In genomic region chr18:59721214-59721613, GRCh38 we compare ENCODE assay signal across 24 cellular contexts. TPM values are rescaled to one million over a fixed set of nuclear protein-coding genes. Genes with fewer than 3 reads are reported as not detected.
DNase-seq lines count a peak whose midpoint lies in the region; ATAC-seq, FAIRE-seq and TF ChIP-seq lines count a peak whose summit lies in the region.
"Had no signal": no experiment of that assay in that cellular context is flagged by ENCODE, and none has a peak within 500 bp of the region (broad histone marks: within the 10 kb centered on the region; RNA-seq: fewer than 3 reads in every experiment).

No MANE protein-coding gene starts in this region.

- peak overlapping the region; percentile 17; the same call in 1 of the 2 replicates for H3K18ac ChIP-seq in IMR-90 (ENCODE audit: low read depth, low read length)

- H3K4me1 ChIP-seq in IMR-90 (ENCODE audit: control insufficient read depth, insufficient read depth, low read length) (peaks cover 27% of the 10 kb centered on the region), esophagus muscularis mucosa (no peaks in the 10 kb centered on the region)

- no peak overlapping the region for H2AK9ac ChIP-seq in IMR-90 (replicated peaks; ENCODE audit: low read depth, low read length, poor library complexity)

- TF ChIP-seq POLR2A in IMR-90 (IDR thresholded peaks at IDR 0.05; ENCODE audit: low read depth, low read length) (no peak), esophagus muscularis mucosa (IDR thresholded peaks at IDR 0.05; ENCODE audit: low read depth) (no peak)

- H3K4me3 Mint-ChIP-seq in osteocyte (ENCODE audit: unreplicated experiment), result no peak overlapping the region
- H3K4me3 Mint-ChIP-seq: CD4-positive, alpha-beta memory T cell; GM23338; H9 had no signal

- peaks cover 21% of the 10 kb centered on the region for H3K9me1 ChIP-seq in IMR-90 (ENCODE audit: insufficient read depth, low read length)

- no peak overlapping the region for H3K27ac ChIP-seq in IMR-90 (ENCODE audit: insufficient read depth, low read length)
- no peak overlapping the region for H3K27ac ChIP-seq in esophagus muscularis mucosa (replicated peaks in 1 of 4)

- H2BK5ac ChIP-seq in IMR-90 (ENCODE audit: low read depth, low read length, poor library complexity, severe bottlenecking), result peak overlapping the region; percentile 41

- peak overlapping the region; percentile 56 for H2BK120ac ChIP-seq in IMR-90 (ENCODE audit: low read depth, low read length)

- in situ Hi-C loops in IMR-90 (cut with MboI; ENCODE audit: low sequenced_read_pairs), result no loop called here

- BruUV-seq in IMR-90 (replicated peaks; lab: Mats Ljungman, UMichigan), result no TSS peak

- no peaks in the 10 kb centered on the region for H3K36me3 Mint-ChIP-seq in osteocyte (ENCODE audit: unreplicated experiment)
- H3K36me3 Mint-ChIP-seq: CD4-positive, alpha-beta memory T cell had no signal

- dilution Hi-C loops in IMR-90 (cut with HindIII; ENCODE audit: low sequenced_read_pairs, unreplicated experiment), result no loop called here

- peak; percentile 86 for FAIRE-seq in D721Med (lab: Jason Lieb, UNC)
- FAIRE-seq: A549, G401.6, GM12878 had no signal

- peaks cover 0 to 5% of the 10 kb centered on the region in 2 experiments; a peak in 2 of 4 replicates for H3K79me1 ChIP-seq in IMR-90 (ENCODE audit: low read depth in 1 of 2, low read length in 2 of 2)

- peak overlapping the region in 1 of 2 experiments; percentile 18; a peak in 1 of 4 replicates for H4K8ac ChIP-seq in IMR-90 (ENCODE audit: low read depth in 2 of 2, low read length in 2 of 2)

- no peak for TF ChIP-seq EP300 in esophagus muscularis mucosa (IDR thresholded peaks at IDR 0.05)

- H3K56ac ChIP-seq in IMR-90 (ENCODE audit: extremely low read depth, insufficient read depth, low read length), result no peak overlapping the region

- H2AK5ac ChIP-seq in IMR-90 (ENCODE audit: low read depth, low read length), result peak overlapping the region; percentile 11

- H3K9me3 Mint-ChIP-seq in osteocyte (ENCODE audit: unreplicated experiment), result peaks cover 4% of the 10 kb centered on the region
- H3K9me3 Mint-ChIP-seq: GM23338 had no signal

- CTCF ChIA-PET in IMR-90 (lab: Yijun Ruan, JAX), result no interaction called here

- H3K9ac ChIP-seq in IMR-90 (ENCODE audit: low read depth, low read length), result no peak overlapping the region

- no peak for TF ChIP-seq CTCF in D721Med (IDR thresholded peaks at IDR 0.05; ENCODE audit: insufficient read depth, missing control alignments)
- TF ChIP-seq CTCF in IMR-90 (conservative IDR thresholded peaks at IDR 0.05; ENCODE audit: low read depth, low read length), result no peak
- no peak for TF ChIP-seq CTCF in esophagus muscularis mucosa (IDR thresholded peaks at IDR 0.05)
- no peak for TF ChIP-seq CTCF in osteocyte (IDR thresholded peaks at IDR 0.05)

- POLR2A ChIA-PET in IMR-90 (lab: Charles Lee; ENCODE audit: unreplicated experiment), result no interaction called here

- H2AFZ ChIP-seq in IMR-90 (replicated peaks; ENCODE audit: low read length, poor library complexity), result no peak overlapping the region
- H2AFZ ChIP-seq: GM23338 had no signal

- peaks cover 54% of the 10 kb centered on the region for H3K4me1 Mint-ChIP-seq in osteocyte (ENCODE audit: unreplicated experiment)
- H3K4me1 Mint-ChIP-seq: CD4-positive, alpha-beta memory T cell had no signal

- H3K23ac ChIP-seq in IMR-90 (ENCODE audit: low read depth, low read length), result 0 out of 2 replicates have a peak overlapping the region, but pooled peaks have one; percentile 17

- H4K5ac ChIP-seq in IMR-90 (ENCODE audit: low read depth, low read length), result peak overlapping the region; percentile 53; the same call in 1 of the 2 replicates

- peak overlapping the region; percentile 79; the same call in 2 of the 3 replicates for H2BK15ac ChIP-seq in IMR-90 (ENCODE audit: low read depth, low read length)

- 0 out of 2 replicates have a peak, but pooled peaks cover 3% of the 10 kb centered on the region for H3K9me3 ChIP-seq in IMR-90 (ENCODE audit: control insufficient read depth, insufficient read depth, low read length)
- no peaks in the 10 kb centered on the region for H3K9me3 ChIP-seq in esophagus muscularis mucosa
- H3K9me3 ChIP-seq: A549 had no signal

- H3K36me3 ChIP-seq in IMR-90 (ENCODE audit: control insufficient read depth, insufficient read depth, low read length) (no peaks in the 10 kb centered on the region), esophagus muscularis mucosa (no peaks in the 10 kb centered on the region)

- no peak overlapping the region for H3K4me2 ChIP-seq in IMR-90 (ENCODE audit: low read depth, low read length)
- H3K4me2 ChIP-seq: A549, GM23338 had no signal

- ATAC-seq in IMR-90 (ENCODE audit: low read depth), result no peak
- no peak for ATAC-seq in HG03442 (IDR thresholded peaks at IDR 0.05; ENCODE audit: unreplicated experiment)
- ATAC-seq: A549, GM12878, GM23338, HCT116 had no signal

- no peak for TF ChIP-seq RAD21 in IMR-90 (IDR thresholded peaks at IDR 0.05; ENCODE audit: low read length)

- intact Hi-C loops in IMR-90 (cut with micrococcal nuclease) (no loop called here), esophagus muscularis mucosa (cut with DNase I) (no loop called here)

- H3K27me3 ChIP-seq in IMR-90 (ENCODE audit: control insufficient read depth, insufficient read depth, low read length), result no peaks in the 10 kb centered on the region
- H3K27me3 ChIP-seq in esophagus muscularis mucosa, result no peaks in the 10 kb centered on the region

- H3K4me3 ChIP-seq in IMR-90 (ENCODE audit: insufficient read depth, low read depth, low read length) (no peak overlapping the region), esophagus muscularis mucosa (no peak overlapping the region)
- H3K4me3 ChIP-seq: A549, GM12878, GM23338 had no signal

- peak overlapping the region; percentile 52 for H3K27ac Mint-ChIP-seq in osteocyte (ENCODE audit: unreplicated experiment)
- H3K27ac Mint-ChIP-seq: CD4-positive, alpha-beta memory T cell; GM23338; H9 had no signal

- 0 out of 2 replicates have a peak overlapping the region, but pooled peaks have one; percentile 16 for H3K14ac ChIP-seq in IMR-90 (replicated peaks; ENCODE audit: low read depth, low read length)

- H4K91ac ChIP-seq in IMR-90 (ENCODE audit: insufficient read depth, low read depth, low read length), result peak overlapping the region; percentile 59

- peak overlapping the region; percentile 64 for H2BK20ac ChIP-seq in IMR-90 (ENCODE audit: low read depth, low read length)

- WGBS in IMR-90 (ENCODE audit: extremely low coverage in 2 of 2, insufficient read length in 1 of 2), 2 experiments, result no CpG with 5 or more reads among the region's 2 CpGs
- 92% methylated on average over 2 of the region's 2 CpGs for WGBS in esophagus muscularis mucosa

- DNase-seq in D721Med (ENCODE audit: insufficient read length, low spot score) (no peak), IMR-90 (no peak), esophagus muscularis mucosa (ENCODE audit: extremely low spot score) (peak; percentile 53), osteocyte (ENCODE audit: extremely low spot score, unreplicated experiment) (no peak), Ammon's horn (ENCODE audit: low spot score) (no peak), RPMI8226 (no peak), GDM1 (lab: John Stamatoyannopoulos, UW) (no peak)
- DNase-seq: 8988T; ACHN; AML-193; C1 segment of cervical spinal cord; Calu3; CD4-positive, alpha-beta memory T cell; COR-L47; DMS153; DND-41; H9 had no signal

- H3K27me3 Mint-ChIP-seq in osteocyte (ENCODE audit: unreplicated experiment), result no peaks in the 10 kb centered on the region

- peak overlapping the region; percentile 9; the same call in 1 of the 2 replicates for H3K4ac ChIP-seq in IMR-90 (ENCODE audit: low read depth, low read length)

- no peaks in the 10 kb centered on the region for H4K20me1 ChIP-seq in IMR-90 (ENCODE audit: insufficient read depth, low read length)

TF ChIP-seq in IMR-90, 13 proteins besides CTCF, POLR2A, EP300 and RAD21:
- no peak for TF ChIP-seq MXI1 (IDR thresholded peaks at IDR 0.05; ENCODE audit: borderline replicate concordance, low read depth, low read length)
- TF ChIP-seq NFE2L2 (IDR thresholded peaks at IDR 0.05; ENCODE audit: low read depth, low read length), result no peak
- TF ChIP-seq MAFK (IDR thresholded peaks at IDR 0.05; ENCODE audit: low read depth, low read length), result no peak
- no peak for TF ChIP-seq CHD1 (IDR thresholded peaks at IDR 0.05; ENCODE audit: low read depth, low read length)
- no peak for TF ChIP-seq RFX5 (IDR thresholded peaks at IDR 0.05; ENCODE audit: low read depth, low read length)
- TF ChIP-seq CEBPB (IDR thresholded peaks at IDR 0.05; ENCODE audit: low read depth, low read length), result no peak
- no peak for TF ChIP-seq SMC3 (IDR thresholded peaks at IDR 0.05; ENCODE audit: low read depth, low read length)
- no peak for TF ChIP-seq ELK1 (IDR thresholded peaks at IDR 0.05; ENCODE audit: borderline replicate concordance, low read depth, low read length)
- TF ChIP-seq MAZ (IDR thresholded peaks at IDR 0.05; ENCODE audit: borderline replicate concordance, low read depth, low read length), result no peak
- no peak for TF ChIP-seq USF2 (IDR thresholded peaks at IDR 0.05; ENCODE audit: low read depth, low read length)
- no peak for TF ChIP-seq RCOR1 (IDR thresholded peaks at IDR 0.05; ENCODE audit: insufficient replicate concordance, low read length)
- TF ChIP-seq BHLHE40 (IDR thresholded peaks at IDR 0.05; ENCODE audit: low read depth, low read length), result no peak
- TF ChIP-seq FOS (IDR thresholded peaks at IDR 0.05; ENCODE audit: low read depth, low read length), result no peak
TF ChIP-seq in IMR-90: peak in this region for 0.

RNA-seq across cellular contexts. Expression of gene CCBE1, which starts 24.0 kb away (rescaled TPM):
- total RNA-seq in IMR-90 (2012; rRNA removed) (93.9 and 148 TPM in 2 replicates), esophagus muscularis mucosa (10 to 100 TPM in 1 of 4 donors, 1 to 10 TPM in 3; 1.6 to 11.1 (median 2.7) TPM), osteocyte (22.8 and 30.9 TPM in 2 replicates)
- 64.8 and 65.1 TPM in 2 replicates for polyA plus RNA-seq in IMR-90 (2012; rRNA removed)
- 37.7 and 114 TPM in 2 replicates for polyA plus RNA-seq in IMR-90 (2012; cell fraction: cytosol; rRNA removed)
- 22.9 and 25.9 TPM in 2 replicates for polyA plus RNA-seq in IMR-90 (2012; cell fraction: nucleus; rRNA removed; ENCODE audit: low replicate concordance)
- total RNA-seq: CD4-positive, alpha-beta memory T cell; H4 had no signal
- polyA plus RNA-seq: CD4-positive, alpha-beta memory T cell had no signal
